In genomic region chr12:68237068-68237467, GRCh38 we compare ENCODE assay signal across 10 cellular contexts. TPM values are rescaled to one million over a fixed set of nuclear protein-coding genes. Genes with fewer than 3 reads are reported as not detected.
A peak's percentile ranks its signal among the peaks of the same experiment; 100 is the strongest.
DNase-seq lines count a peak whose midpoint lies in the region; ATAC-seq and TF ChIP-seq lines count a peak whose summit lies in the region.
"Had no signal": no experiment of that assay in that cellular context is flagged by ENCODE, and none has a peak within 500 bp of the region (broad histone marks: within the 10 kb centered on the region; RNA-seq: fewer than 3 reads in every experiment).

No MANE protein-coding gene starts in this region.

- CTCF ChIA-PET in activated CD8-positive, alpha-beta memory T cell treated with anti-CD3 and anti-CD28 coated beads, Interleukin-2, amount 10 ng/mL, durations not matched to agents 7 days and 5 days (lab: Charles Lee): interaction anchor here (1.0 to 5.0 kb wide), 10 partner anchors 14 to 571 kb away, joined by 3 to 20 read pairs (median 4); partner anchors contain the start of gene MDM2

- H3K27me3 Mint-ChIP-seq in activated CD8-positive, alpha-beta memory T cell treated with anti-CD3 and anti-CD28 coated beads, Interleukin-2, amount 10 ng/mL, durations not matched to agents 7 days and 5 days: no peaks in the 10 kb centered on the region

- peak overlapping the region; percentile 93 for H3K27ac Mint-ChIP-seq in activated CD8-positive, alpha-beta memory T cell treated with anti-CD3 and anti-CD28 coated beads, Interleukin-2, amount 10 ng/mL, durations not matched to agents 7 days and 5 days

- no peak for ATAC-seq in activated CD8-positive, alpha-beta memory T cell treated with anti-CD3 and anti-CD28 coated beads, Interleukin-2, amount 10 ng/mL, durations not matched to agents 7 days and 5 days

- H3K4me3 Mint-ChIP-seq in activated CD8-positive, alpha-beta memory T cell treated with anti-CD3 and anti-CD28 coated beads, Interleukin-2, amount 10 ng/mL, durations not matched to agents 7 days and 5 days: peak overlapping the region; percentile 76

- H3K9me3 Mint-ChIP-seq in activated CD8-positive, alpha-beta memory T cell treated with anti-CD3 and anti-CD28 coated beads, Interleukin-2, amount 10 ng/mL, durations not matched to agents 7 days and 5 days (ENCODE audit: low read depth): no peaks in the 10 kb centered on the region

- peaks cover 0 to 10% (median 4%) of the 10 kb centered on the region in 5 donors for H3K4me1 ChIP-seq in subcutaneous abdominal adipose tissue (ENCODE audit: control insufficient read depth in 5 of 5, insufficient read depth in 5 of 5, low read length in 5 of 5)

- peak; percentile 15 for TF ChIP-seq CTCF in fibroblast of mammary gland (conservative IDR thresholded peaks at IDR 0.05; ENCODE audit: control insufficient read depth, insufficient read depth, low read depth, low read length)

- H3K4me1 Mint-ChIP-seq in activated CD8-positive, alpha-beta memory T cell treated with anti-CD3 and anti-CD28 coated beads, Interleukin-2, amount 10 ng/mL, durations not matched to agents 7 days and 5 days: peaks cover 66% of the 10 kb centered on the region

- H3K36me3 ChIP-seq in subcutaneous abdominal adipose tissue (ENCODE audit: control insufficient read depth in 5 of 5, insufficient read depth in 5 of 5, low read length in 5 of 5): no peaks in the 10 kb centered on the region

- DNase-seq in activated CD8-positive, alpha-beta memory T cell treated with anti-CD3 and anti-CD28 coated beads, Interleukin-2, amount 10 ng/mL, durations not matched to agents 7 days and 5 days: no peak
- no peak for DNase-seq in activated CD8-positive, alpha-beta memory T cell treated with anti-CD3 and anti-CD28 coated beads, Interleukin-2, amount 50 U/mL, for 48 hours
- peak; percentile 7 for DNase-seq in RPMI7951 (ENCODE audit: low read depth)
- no peak for DNase-seq in fibroblast of mammary gland (ENCODE audit: low read depth)
- DNase-seq in NCI-H446 (lab: John Stamatoyannopoulos, UW): no peak
- no peak for DNase-seq in T1000 (lab: John Stamatoyannopoulos, UW)
- no peak for DNase-seq in NCI-H526 (lab: John Stamatoyannopoulos, UW)

- H3K27ac ChIP-seq in subcutaneous abdominal adipose tissue (ENCODE audit: low read depth, low read length): no peak overlapping the region

- H3K9ac ChIP-seq in subcutaneous abdominal adipose tissue (ENCODE audit: low read length in 5 of 5): peak overlapping the region in 1 of 5 donors; percentile 21

- H3K27me3 ChIP-seq in subcutaneous abdominal adipose tissue (ENCODE audit: control insufficient read depth in 5 of 5, insufficient read depth in 4 of 5, low read length in 5 of 5): no peaks in the 10 kb centered on the region

- H3K4me3 ChIP-seq in fibroblast of mammary gland (ENCODE audit: control insufficient read depth, low read depth, low read length): no peak overlapping the region
- peak overlapping the region; percentile 50 to 61 (median 52) for H3K4me3 ChIP-seq in subcutaneous abdominal adipose tissue (ENCODE audit: low read depth in 1 of 5, low read length in 5 of 5)

- H3K9me3 ChIP-seq in subcutaneous abdominal adipose tissue (ENCODE audit: control insufficient read depth in 5 of 5, low read length in 5 of 5): no peaks in the 10 kb centered on the region

- peaks cover 10% of the 10 kb centered on the region for H3K36me3 Mint-ChIP-seq in activated CD8-positive, alpha-beta memory T cell treated with anti-CD3 and anti-CD28 coated beads, Interleukin-2, amount 10 ng/mL, durations not matched to agents 7 days and 5 days

RNA-seq across cellular contexts. Expression of gene IL26, which starts 11.5 kb away (rescaled TPM):
- under 1 TPM in 1 of 2 experiments, not detected in 1; 0.35 TPM for total RNA-seq in activated CD8-positive, alpha-beta memory T cell treated with anti-CD3 and anti-CD28 coated beads, Interleukin-2, amount 10 ng/mL, durations not matched to agents 7 days and 5 days
- not detected in 2 replicates for total RNA-seq in RPMI7951 (2014; rRNA removed; shearing (Covaris generic))
- total RNA-seq: Daoy, renal cortical epithelial cell had no signal

RNA-seq across cellular contexts. Expression of gene IL22, which starts 16.3 kb away (rescaled TPM):
- total RNA-seq in activated CD8-positive, alpha-beta memory T cell treated with anti-CD3 and anti-CD28 coated beads, Interleukin-2, amount 10 ng/mL, durations not matched to agents 7 days and 5 days: under 1 TPM in 1 of 2 experiments, not detected in 1; 0.61 TPM
- total RNA-seq in RPMI7951 (2014; rRNA removed; shearing (Covaris generic)): not detected in 2 replicates
- total RNA-seq: Daoy, renal cortical epithelial cell had no signal
